1 cellular context compared by ENCODE assay signal in genomic region chr17:64148017-64148631, GRCh38.
TF ChIP-seq lines count a peak whose summit lies in the region.

No MANE protein-coding gene starts in this region.

TF ChIP-seq in K562, 482 proteins besides CTCF, POLR2A, EP300 and RAD21 (continued from another document):
- no peak for TF ChIP-seq NFIC (IDR thresholded peaks at IDR 0.05)
- 0 out of 2 replicates have a peak, but pooled peaks have one; percentile 14 for TF ChIP-seq DLX4 (CRISPR knock-in tag; IDR thresholded peaks at IDR 0.05)
- TF ChIP-seq POLR2AphosphoS5 (IDR thresholded peaks at IDR 0.05; ENCODE audit: control insufficient read depth, insufficient read depth, low read depth, low read length) = peak; percentile 44; the same call in 1 of the 2 replicates
